In the genomic region with DNA sequence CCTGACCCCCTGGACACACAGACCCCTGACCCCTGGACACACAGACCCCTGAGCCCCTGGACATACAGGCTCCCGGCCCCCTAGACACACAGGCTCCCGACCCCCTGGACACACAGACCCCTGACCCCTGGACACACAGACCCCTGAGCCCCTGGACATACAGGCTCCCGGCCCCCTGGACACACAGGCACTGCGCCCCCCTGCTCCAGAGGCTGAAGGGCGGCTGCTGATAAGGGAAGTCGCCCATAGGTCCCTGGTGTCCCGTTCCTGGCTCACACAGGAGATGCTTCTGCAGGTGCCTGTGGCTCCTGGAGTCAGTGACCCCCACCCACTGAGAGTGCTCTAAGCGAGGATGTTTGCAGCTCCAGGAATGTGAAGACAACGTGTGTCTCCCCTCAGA, we compare ENCODE assay signal across 22 cellular contexts.
"Had no signal": no experiment of that assay in that cellular context is flagged by ENCODE, and none has a peak within 500 bp of the region (broad histone marks: within the 10 kb centered on the region; RNA-seq: fewer than 3 reads in every experiment).

No MANE protein-coding gene starts in this region.

- H3K36me3 ChIP-seq: colonic mucosa, pancreas, thyroid gland had no signal

- H3K27me3 Mint-ChIP-seq: central memory CD8-positive, alpha-beta T cell; dendritic cell treated with granulocyte-macrophage colony-stimulating factor and Interleukin-4, amounts not matched to agents 40 ng/mL and 50 ng/mL, for 4 days; stimulated activated naive CD8-positive, alpha-beta T cell treated with anti-CD3 and anti-CD28 coated beads, Interleukin-15, amount 100 ng/mL, for 72 hours had no signal

- H3K4me3 ChIP-seq: colonic mucosa, esophagus squamous epithelium, lower lobe of right lung, pancreas, thyroid gland had no signal

- H3K9me3 Mint-ChIP-seq: central memory CD8-positive, alpha-beta T cell; dendritic cell treated with granulocyte-macrophage colony-stimulating factor and Interleukin-4, amounts not matched to agents 40 ng/mL and 50 ng/mL, for 4 days; endodermal cell; natural killer cell; stimulated activated naive CD8-positive, alpha-beta T cell treated with anti-CD3 and anti-CD28 coated beads, Interleukin-15, amount 100 ng/mL, for 72 hours had no signal

- H3K27me3 ChIP-seq: colonic mucosa, esophagus squamous epithelium, neutrophil, pancreas, thyroid gland had no signal

- DNase-seq: colonic mucosa; effector CD8-positive, alpha-beta T cell; endodermal cell; esophagus squamous epithelium; foreskin melanocyte; head of caudate nucleus; left ventricle myocardium superior; lower lobe of right lung; natural killer cell; pancreas; small intestine; stimulated activated CD4-positive, alpha-beta T cell treated with anti-CD3 and anti-CD28 coated beads, Interleukin-1b, Interleukin-23, amount 100 ng/mL, for 48 hours; stimulated activated CD4-positive, alpha-beta T cell treated with anti-CD3 and anti-CD28 coated beads, Interleukin-4, amount 100 ng/mL, for 1 hour; stimulated activated CD8-positive, alpha-beta memory T cell treated with anti-CD3 and anti-CD28 coated beads, Interleukin-4, amount 100 ng/mL, for 48 hours; stimulated activated naive CD4-positive, alpha-beta T cell; stimulated activated naive CD8-positive, alpha-beta T cell treated with anti-CD3 and anti-CD28 coated beads, Interleukin-15, amount 100 ng/mL, for 72 hours; thyroid gland; trophoblast cell had no signal

- H3K9me3 ChIP-seq: colonic mucosa, esophagus squamous epithelium, lower lobe of right lung, neutrophil, pancreas, thyroid gland had no signal

- H3K27ac ChIP-seq: colonic mucosa, epithelial cell of prostate, esophagus squamous epithelium, lower lobe of right lung, neutrophil, pancreas, thyroid gland had no signal

- H3K27ac Mint-ChIP-seq: dendritic cell treated with granulocyte-macrophage colony-stimulating factor and Interleukin-4, amounts not matched to agents 40 ng/mL and 50 ng/mL, for 4 days; endodermal cell; natural killer cell had no signal

- H3K4me3 Mint-ChIP-seq: central memory CD8-positive, alpha-beta T cell; dendritic cell treated with granulocyte-macrophage colony-stimulating factor and Interleukin-4, amounts not matched to agents 40 ng/mL and 50 ng/mL, for 4 days; endodermal cell; natural killer cell; stimulated activated naive CD8-positive, alpha-beta T cell treated with anti-CD3 and anti-CD28 coated beads, Interleukin-15, amount 100 ng/mL, for 72 hours had no signal

- ATAC-seq: left ventricle myocardium superior; lower lobe of right lung; natural killer cell; pancreas; stimulated activated naive CD8-positive, alpha-beta T cell treated with anti-CD3 and anti-CD28 coated beads, Interleukin-15, amount 100 ng/mL, for 72 hours had no signal

- H3K36me3 Mint-ChIP-seq: natural killer cell had no signal
